In genomic region chr6:84791233-84791632, GRCh38 we compare ENCODE assay signal across 1 cellular context.
TF ChIP-seq lines count a peak whose summit lies in the region.

No MANE protein-coding gene starts in this region.

TF ChIP-seq in HEK293, 187 proteins besides CTCF, POLR2A, EP300 and RAD21 (continued from another document):
- TF ChIP-seq, protein P1, sequence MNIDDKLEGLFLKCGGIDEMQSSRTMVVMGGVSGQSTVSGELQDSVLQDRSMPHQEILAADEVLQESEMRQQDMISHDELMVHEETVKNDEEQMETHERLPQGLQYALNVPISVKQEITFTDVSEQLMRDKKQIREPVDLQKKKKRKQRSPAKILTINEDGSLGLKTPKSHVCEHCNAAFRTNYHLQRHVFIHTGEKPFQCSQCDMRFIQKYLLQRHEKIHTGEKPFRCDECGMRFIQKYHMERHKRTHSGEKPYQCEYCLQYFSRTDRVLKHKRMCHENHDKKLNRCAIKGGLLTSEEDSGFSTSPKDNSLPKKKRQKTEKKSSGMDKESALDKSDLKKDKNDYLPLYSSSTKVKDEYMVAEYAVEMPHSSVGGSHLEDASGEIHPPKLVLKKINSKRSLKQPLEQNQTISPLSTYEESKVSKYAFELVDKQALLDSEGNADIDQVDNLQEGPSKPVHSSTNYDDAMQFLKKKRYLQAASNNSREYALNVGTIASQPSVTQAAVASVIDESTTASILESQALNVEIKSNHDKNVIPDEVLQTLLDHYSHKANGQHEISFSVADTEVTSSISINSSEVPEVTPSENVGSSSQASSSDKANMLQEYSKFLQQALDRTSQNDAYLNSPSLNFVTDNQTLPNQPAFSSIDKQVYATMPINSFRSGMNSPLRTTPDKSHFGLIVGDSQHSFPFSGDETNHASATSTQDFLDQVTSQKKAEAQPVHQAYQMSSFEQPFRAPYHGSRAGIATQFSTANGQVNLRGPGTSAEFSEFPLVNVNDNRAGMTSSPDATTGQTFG (tag by site-specific recombination; IDR thresholded peaks at IDR 0.05; ENCODE audit: borderline replicate concordance), result no peak
- TF ChIP-seq BCL6B (tag by site-specific recombination; IDR thresholded peaks at IDR 0.05), result no peak
- no peak for TF ChIP-seq ZNF658 (tag by site-specific recombination; IDR thresholded peaks at IDR 0.05)
